4 cellular contexts compared by ENCODE assay signal in genomic region chr13:81153478-81153877, GRCh38.
TF ChIP-seq lines count a peak whose summit lies in the region.

No MANE protein-coding gene starts in this region.

TF ChIP-seq in HepG2, 621 proteins besides CTCF, POLR2A, EP300 and RAD21:
- TF ChIP-seq MAFK (conservative IDR thresholded peaks at IDR 0.05 in 1 of 2, IDR thresholded peaks at IDR 0.05 in 1 of 2; ENCODE audit: low read length in 2 of 2) (peak; percentile 46 to 80), MAFF (IDR thresholded peaks at IDR 0.05; ENCODE audit: low read depth, low read length) (peak; percentile 59)
- TF ChIP-seq, protein P1, sequence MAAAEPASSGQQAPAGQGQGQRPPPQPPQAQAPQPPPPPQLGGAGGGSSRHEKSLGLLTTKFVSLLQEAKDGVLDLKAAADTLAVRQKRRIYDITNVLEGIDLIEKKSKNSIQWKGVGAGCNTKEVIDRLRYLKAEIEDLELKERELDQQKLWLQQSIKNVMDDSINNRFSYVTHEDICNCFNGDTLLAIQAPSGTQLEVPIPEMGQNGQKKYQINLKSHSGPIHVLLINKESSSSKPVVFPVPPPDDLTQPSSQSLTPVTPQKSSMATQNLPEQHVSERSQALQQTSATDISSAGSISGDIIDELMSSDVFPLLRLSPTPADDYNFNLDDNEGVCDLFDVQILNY (CRISPR knock-in tag; conservative IDR thresholded peaks at IDR 0.05): no peak

TF ChIP-seq in A549, 52 proteins besides CTCF, POLR2A, EP300 and RAD21:
- TF ChIP-seq HEYL (CRISPR knock-in tag; IDR thresholded peaks at IDR 0.05): no peak
- no peak for TF ChIP-seq RNF2 (IDR thresholded peaks at IDR 0.05; ENCODE audit: borderline replicate concordance, low read depth)
- no peak for TF ChIP-seq ZSCAN20 (CRISPR knock-in tag; IDR thresholded peaks at IDR 0.05)
- no peak for TF ChIP-seq ZC3H11A (IDR thresholded peaks at IDR 0.05)
- no peak for TF ChIP-seq JUNB (IDR thresholded peaks at IDR 0.05)
- peak; percentile 26 for TF ChIP-seq MAFK (IDR thresholded peaks at IDR 0.05; ENCODE audit: partially characterized antibody)
TF ChIP-seq in A549: peak in this region for 1.

TF ChIP-seq in IMR-90, 13 proteins besides CTCF, POLR2A, EP300 and RAD21:
- TF ChIP-seq BHLHE40 (IDR thresholded peaks at IDR 0.05; ENCODE audit: low read depth, low read length) (no peak), CEBPB (IDR thresholded peaks at IDR 0.05; ENCODE audit: low read depth, low read length) (no peak), MAFK (IDR thresholded peaks at IDR 0.05; ENCODE audit: low read depth, low read length) (peak; percentile 67), USF2 (IDR thresholded peaks at IDR 0.05; ENCODE audit: low read depth, low read length) (no peak), SMC3 (IDR thresholded peaks at IDR 0.05; ENCODE audit: low read depth, low read length) (no peak), RCOR1 (IDR thresholded peaks at IDR 0.05; ENCODE audit: insufficient replicate concordance, low read length) (no peak), RFX5 (IDR thresholded peaks at IDR 0.05; ENCODE audit: low read depth, low read length) (no peak), MAZ (IDR thresholded peaks at IDR 0.05; ENCODE audit: borderline replicate concordance, low read depth, low read length) (no peak)
TF ChIP-seq in IMR-90: peak in this region for 1.

TF ChIP-seq in K562, 482 proteins besides CTCF, POLR2A, EP300 and RAD21:
- TF ChIP-seq KLF10 (CRISPR knock-in tag; IDR thresholded peaks at IDR 0.05) (no peak), ZNF316 (IDR thresholded peaks at IDR 0.05) (peak; percentile 44; the same call in 1 of the 2 replicates), ZNF740 (CRISPR knock-in tag; IDR thresholded peaks at IDR 0.05) (no peak), ZNF740 (tag; IDR thresholded peaks at IDR 0.05) (no peak)
